In the genomic region with DNA sequence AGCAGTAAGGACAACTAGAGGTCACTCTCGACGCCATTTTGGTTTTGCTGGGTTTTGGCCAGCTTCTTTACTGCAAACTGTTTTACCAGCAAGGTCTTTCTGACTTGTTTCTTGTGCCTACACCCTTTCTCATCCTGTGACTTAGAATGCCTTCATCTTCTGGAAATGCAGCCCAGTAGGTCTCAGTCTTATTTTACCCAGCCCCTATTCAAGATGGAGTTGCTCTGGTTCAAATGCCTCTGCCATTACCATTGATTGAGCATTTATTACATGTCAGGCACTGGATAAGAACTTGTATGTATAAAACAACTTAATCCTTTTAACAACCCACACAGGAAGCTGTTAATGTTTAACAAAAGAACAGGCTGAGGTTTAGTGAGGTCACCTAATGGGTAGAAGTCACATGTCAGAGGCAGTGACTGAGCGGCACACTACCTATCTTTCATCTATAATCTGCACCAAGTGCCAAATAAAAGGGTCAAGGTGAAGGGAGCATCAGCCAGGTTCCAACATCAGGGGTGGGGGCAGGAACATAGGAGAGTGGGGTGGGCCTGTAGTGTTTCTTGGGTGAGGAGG, we compare ENCODE assay signal across 22 cellular contexts.
DNase-seq lines count a peak whose midpoint lies in the region; ATAC-seq and TF ChIP-seq lines count a peak whose summit lies in the region.
"Had no signal": no experiment of that assay in that cellular context is flagged by ENCODE, and none has a peak within 500 bp of the region (broad histone marks: within the 10 kb centered on the region; RNA-seq: fewer than 3 reads in every experiment).

No MANE protein-coding gene starts in this region.

- H3K9me3 Mint-ChIP-seq in activated CD8-positive, alpha-beta T cell treated with anti-CD3 and anti-CD28 coated beads for 36 hours: no peaks in the 10 kb centered on the region
- H3K9me3 Mint-ChIP-seq: activated CD4-positive, alpha-beta T cell treated with anti-CD3 and anti-CD28 coated beads, Interleukin-2, amount 10 ng/mL, durations not matched to agents 7 days and 5 days; activated T-helper 17 cell treated with anti-CD3 and anti-CD28 coated beads, Interleukin-2, amount 50 U/mL, for 72 hours; natural killer cell; T-helper 2 cell treated with Interferon-gamma antibody and Interleukin-4, amounts not matched to agents 5 μg/mL and 100 μg/mL, for 36 hours had no signal

- H3K9me3 ChIP-seq in right lobe of liver: no peaks in the 10 kb centered on the region
- H3K9me3 ChIP-seq: BLaER1, lower lobe of right lung, thoracic aorta had no signal

- 50% methylated on average over 3 of the region's 3 CpGs for WGBS in right lobe of liver (ENCODE audit: insufficient coverage, low coverage, low lambda C conversion rate, missing lambda C conversion rate)

- no peak for TF ChIP-seq POLR2A in right lobe of liver (IDR thresholded peaks at IDR 0.05)

- H3K36me3 Mint-ChIP-seq in activated CD8-positive, alpha-beta T cell treated with anti-CD3 and anti-CD28 coated beads for 36 hours (ENCODE audit: low read depth): no peaks in the 10 kb centered on the region
- H3K36me3 Mint-ChIP-seq: natural killer cell had no signal

- no peaks in the 10 kb centered on the region for H3K36me3 ChIP-seq in right lobe of liver
- H3K36me3 ChIP-seq: BLaER1, lower lobe of right lung, thoracic aorta had no signal

- H3K27me3 Mint-ChIP-seq in activated CD8-positive, alpha-beta T cell treated with anti-CD3 and anti-CD28 coated beads for 36 hours: peaks cover 5% of the 10 kb centered on the region
- H3K27me3 Mint-ChIP-seq: activated T-helper 17 cell treated with anti-CD3 and anti-CD28 coated beads, Interleukin-2, amount 50 U/mL, for 72 hours had no signal

- in situ Hi-C loops in G401 (cut with HindIII; ENCODE audit: low sequenced_read_pairs): no loop called here

- TF ChIP-seq CTCF in activated CD8-positive, alpha-beta T cell treated with anti-CD3 and anti-CD28 coated beads for 36 hours (IDR thresholded peaks at IDR 0.05): no peak
- no peak for TF ChIP-seq CTCF in right lobe of liver (IDR thresholded peaks at IDR 0.05)

- H3K4me3 Mint-ChIP-seq in activated CD8-positive, alpha-beta T cell treated with anti-CD3 and anti-CD28 coated beads for 36 hours: no peak overlapping the region
- H3K4me3 Mint-ChIP-seq: activated CD4-positive, alpha-beta T cell treated with anti-CD3 and anti-CD28 coated beads, Interleukin-2, amount 10 ng/mL, durations not matched to agents 7 days and 5 days; activated T-helper 17 cell treated with anti-CD3 and anti-CD28 coated beads, Interleukin-2, amount 50 U/mL, for 72 hours; natural killer cell; T-helper 2 cell treated with Interferon-gamma antibody and Interleukin-4, amounts not matched to agents 5 μg/mL and 100 μg/mL, for 36 hours had no signal

- POLR2A ChIA-PET in activated CD8-positive, alpha-beta T cell treated with anti-CD3 and anti-CD28 coated beads for 36 hours (lab: Charles Lee): no interaction called here

- H3K4me1 ChIP-seq in right lobe of liver: peaks cover 0 to 14% (median 0%) of the 10 kb centered on the region in 4 donors
- H3K4me1 ChIP-seq: BLaER1, lower lobe of right lung had no signal

- H3K27ac ChIP-seq in right lobe of liver: peak overlapping the region in 1 of 3 donors; percentile 14
- H3K27ac ChIP-seq: BLaER1, lower lobe of right lung, thoracic aorta had no signal

- no peak for DNase-seq in activated CD8-positive, alpha-beta T cell treated with anti-CD3 and anti-CD28 coated beads for 36 hours
- no peak for DNase-seq in right lobe of liver
- DNase-seq in COR-L47 (lab: John Stamatoyannopoulos, UW): no peak
- DNase-seq in G401 (ENCODE audit: low spot score): no peak
- DNase-seq: activated CD4-positive, alpha-beta T cell treated with anti-CD3 and anti-CD28 coated beads, Interleukin-2, amount 10 ng/mL, durations not matched to agents 7 days and 5 days; anterior cingulate cortex; cortex of kidney; H7; lower lobe of right lung; MM.1S; natural killer cell; NCI-H2029; NCI-H748 treated with DMSO at 0.1 percent for 48 hours; retina had no signal

- ATAC-seq in GM18508 (IDR thresholded peaks at IDR 0.05; ENCODE audit: insufficient read depth, unreplicated experiment): peak; percentile 66
- ATAC-seq in HG02763 (IDR thresholded peaks at IDR 0.05; ENCODE audit: unreplicated experiment): peak; percentile 63
- peak; percentile 27 for ATAC-seq in activated CD8-positive, alpha-beta T cell treated with anti-CD3 and anti-CD28 coated beads for 36 hours
- peak; percentile 88 to 96 (median 95) for ATAC-seq in right lobe of liver
- ATAC-seq in HG03521 (IDR thresholded peaks at IDR 0.05; ENCODE audit: unreplicated experiment): no peak
- no peak for ATAC-seq in GM19328 (IDR thresholded peaks at IDR 0.05; ENCODE audit: unreplicated experiment)
- ATAC-seq: activated T-helper 17 cell treated with anti-CD3 and anti-CD28 coated beads, Interleukin-2, amount 50 U/mL, for 72 hours; lower lobe of right lung; natural killer cell had no signal

- no peak overlapping the region for H3K4me3 ChIP-seq in right lobe of liver
- H3K4me3 ChIP-seq: BLaER1, lower lobe of right lung, thoracic aorta had no signal

- H3K27me3 ChIP-seq in right lobe of liver: no peaks in the 10 kb centered on the region
- H3K27me3 ChIP-seq: BLaER1 had no signal

- H3K27ac Mint-ChIP-seq in activated CD8-positive, alpha-beta T cell treated with anti-CD3 and anti-CD28 coated beads for 36 hours: no peak overlapping the region
- H3K27ac Mint-ChIP-seq: activated CD4-positive, alpha-beta T cell treated with anti-CD3 and anti-CD28 coated beads, Interleukin-2, amount 10 ng/mL, durations not matched to agents 7 days and 5 days; activated T-helper 17 cell treated with anti-CD3 and anti-CD28 coated beads, Interleukin-2, amount 50 U/mL, for 72 hours; natural killer cell; T-helper 2 cell treated with Interferon-gamma antibody and Interleukin-4, amounts not matched to agents 5 μg/mL and 100 μg/mL, for 36 hours had no signal

- CTCF ChIA-PET in activated CD8-positive, alpha-beta T cell treated with anti-CD3 and anti-CD28 coated beads for 36 hours (lab: Charles Lee): interaction anchor here (1.0 to 2.2 kb wide), 2 partner anchors 10 to 115 kb away, joined by 3 to 14 read pairs; no protein-coding TSS in a partner anchor

- intact Hi-C loops in activated CD8-positive, alpha-beta T cell treated with anti-CD3 and anti-CD28 coated beads for 36 hours (cut with micrococcal nuclease): no loop called here
- intact Hi-C loops in right lobe of liver (cut with DNase I): no loop called here

- peaks cover 14% of the 10 kb centered on the region for H3K4me1 Mint-ChIP-seq in activated CD8-positive, alpha-beta T cell treated with anti-CD3 and anti-CD28 coated beads for 36 hours (ENCODE audit: low read depth)

Comparison
In these comparisons a context has a peak if more than half of its experiments do, and no peak if none do; other contexts are left out.
1. ATAC-seq: peak in GM18508 (single experiment), HG02763 (single experiment), activated CD8-positive, alpha-beta T cell treated with anti-CD3 and anti-CD28 coated beads for 36 hours (single experiment) and right lobe of liver (4 of 4); none in HG03521 (single experiment) and GM19328 (single experiment).